In the genomic region with DNA sequence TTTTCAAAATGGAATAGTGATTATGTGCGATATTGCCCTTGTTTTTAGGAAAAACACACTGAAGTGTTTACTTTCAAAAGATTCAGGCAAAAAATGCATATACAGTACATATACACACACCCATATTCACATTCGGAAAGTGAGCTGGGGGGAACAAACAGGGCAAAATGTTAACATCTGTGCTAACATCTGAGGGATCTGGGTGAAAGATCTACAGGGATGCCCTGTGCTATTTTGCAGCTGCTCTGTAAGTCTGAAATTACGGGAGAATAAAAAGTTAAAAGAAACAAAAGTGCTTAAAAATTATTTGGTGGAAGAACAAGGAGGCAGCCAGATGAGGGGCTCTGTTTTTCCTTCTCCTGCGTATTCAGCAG, we compare ENCODE assay signal across 11 cellular contexts. TPM values are rescaled to one million over a fixed set of nuclear protein-coding genes. Genes with fewer than 3 reads are reported as not detected.
DNase-seq lines count a peak whose midpoint lies in the region; ATAC-seq, FAIRE-seq and TF ChIP-seq lines count a peak whose summit lies in the region.
"Had no signal": no experiment of that assay in that cellular context is flagged by ENCODE, and none has a peak within 500 bp of the region (broad histone marks: within the 10 kb centered on the region; RNA-seq: fewer than 3 reads in every experiment).

No MANE protein-coding gene starts in this region.

- no peaks in the 10 kb centered on the region for H3K9me1 ChIP-seq in K562 (ENCODE audit: control insufficient read depth, insufficient read depth, low read length)

- H3K27ac ChIP-seq in SK-N-SH (ENCODE audit: low read depth in 2 of 2, low read length in 1 of 2) (no peak overlapping the region; a peak in 2 of 4 replicates), K562 (ENCODE audit: extremely low read depth, low read depth, low read length) (peak overlapping the region; percentile 92), liver (ENCODE audit: low read depth in 1 of 2, low read length in 2 of 2) (peak overlapping the region; percentile 89 to 92), temporal lobe (ENCODE audit: low read depth, low read length) (peak overlapping the region; percentile 68)

- in situ Hi-C loops in K562 (cut with MboI) = no loop called here

- no peak for DNase-seq in SK-N-SH
- no peak for DNase-seq in K562 (ENCODE audit: extremely low read depth in 1 of 4, low spot score in 3 of 4)
- DNase-seq in NCI-H1417 (lab: John Stamatoyannopoulos, UW) = no peak
- DNase-seq in pons (ENCODE audit: low spot score) = no peak
- DNase-seq in GM03348 (ENCODE audit: low spot score) = no peak
- DNase-seq: GOT3 had no signal

- peak overlapping the region; percentile 92 for H3K9ac ChIP-seq in SK-N-SH
- H3K9ac ChIP-seq in K562 (ENCODE audit: insufficient read depth in 1 of 2, low read depth in 2 of 2, low read length in 2 of 2) = peak overlapping the region; percentile 87 to 94
- H3K9ac ChIP-seq in liver (ENCODE audit: low read depth in 1 of 2, low read length in 2 of 2) = peak overlapping the region; percentile 56 to 57

- CTCF ChIA-PET in SK-N-SH (lab: Yijun Ruan, JAX) (no interaction called here), K562 (lab: Yijun Ruan, JAX; ENCODE audit: low intra/inter-chr PET ratio) (no interaction called here)

- TF ChIP-seq RAD21 in SK-N-SH (IDR thresholded peaks at IDR 0.05; ENCODE audit: low read length) = no peak
- no peak for TF ChIP-seq RAD21 in K562 (CRISPR knock-in tag; conservative IDR thresholded peaks at IDR 0.05 in 1 of 2, IDR thresholded peaks at IDR 0.05 in 1 of 2)
- no peak for TF ChIP-seq RAD21 in liver (IDR thresholded peaks at IDR 0.05)

- H4K20me1 ChIP-seq in SK-N-SH (ENCODE audit: insufficient read depth) (peaks cover 7% of the 10 kb centered on the region; the same call in 1 of the 2 replicates), K562 (replicated peaks; ENCODE audit: control insufficient read depth, insufficient read depth, low read length) (no peaks in the 10 kb centered on the region)

- TF ChIP-seq POLR2A in K562 (conservative IDR thresholded peaks at IDR 0.05) = no peak

- no peak for FAIRE-seq in K562 (lab: Jason Lieb, UNC)

- peak overlapping the region; percentile 98 for H3K4me2 ChIP-seq in SK-N-SH
- peak overlapping the region; percentile 75 for H3K4me2 ChIP-seq in K562 (ENCODE audit: insufficient read depth, low read length)

- ATAC-seq in SK-N-SH treated with all-trans-retinoic acid at 6 μM for 48 hours (no peak), K562 (no peak)

- intact Hi-C loops in K562 (cut with micrococcal nuclease) = no loop called here

- H2AFZ ChIP-seq in SK-N-SH (ENCODE audit: low read depth) (peak overlapping the region; percentile 76; the same call in 1 of the 2 replicates), K562 (ENCODE audit: low read depth, low read length) (0 out of 2 replicates have a peak overlapping the region, but pooled peaks have one; percentile 84)

- H3K9me2 ChIP-seq in SK-N-SH = no peaks in the 10 kb centered on the region

- H3K4me1 ChIP-seq in SK-N-SH (ENCODE audit: control insufficient read depth in 1 of 2, insufficient read depth in 2 of 2, low read depth in 1 of 2, low read length in 1 of 2) (peaks cover 4 to 10% of the 10 kb centered on the region in 2 experiments; a peak in 1 of 4 replicates), K562 (replicated peaks in 1 of 2; ENCODE audit: control insufficient read depth in 2 of 2, insufficient read depth in 2 of 2, low read length in 2 of 2) (peaks cover 6 to 23% of the 10 kb centered on the region in 2 experiments; a peak in 4 of 5 replicates), liver (ENCODE audit: control insufficient read depth in 4 of 4, insufficient read depth in 4 of 4, low read length in 3 of 4) (peaks cover 13 to 32% (median 21%) of the 10 kb centered on the region in 4 donors)

- H3K4me3 ChIP-seq in SK-N-SH (ENCODE audit: low read depth in 2 of 2, low read length in 1 of 2) (peak overlapping the region; percentile 87 to 96), K562 (peak overlapping the region; percentile 74), liver (ENCODE audit: low read depth in 1 of 3, low read length in 3 of 3) (peak overlapping the region; percentile 81 to 82 (median 81))

- BruUV-seq in K562 (replicated peaks; lab: Mats Ljungman, UMichigan) = no TSS peak

- H3K27me3 ChIP-seq in SK-N-SH (ENCODE audit: insufficient read depth) = no peaks in the 10 kb centered on the region
- H3K27me3 ChIP-seq in K562 (ENCODE audit: control insufficient read depth in 2 of 2, insufficient read depth in 2 of 2, low read length in 2 of 2) = no peaks in the 10 kb centered on the region
- no peaks in the 10 kb centered on the region for H3K27me3 ChIP-seq in liver (ENCODE audit: control insufficient read depth in 4 of 4, insufficient read depth in 4 of 4, low read length in 3 of 4)

- H3K36me3 ChIP-seq in SK-N-SH (replicated peaks in 1 of 2; ENCODE audit: control insufficient read depth in 1 of 2, insufficient read depth in 2 of 2, low read length in 1 of 2) (peaks cover 0 to 13% of the 10 kb centered on the region in 2 experiments), K562 (ENCODE audit: control insufficient read depth, insufficient read depth, low read length) (peaks cover 18% of the 10 kb centered on the region; the same call in 1 of the 3 replicates), liver (ENCODE audit: control insufficient read depth in 4 of 4, insufficient read depth in 3 of 4, low read depth in 1 of 4, low read length in 3 of 4) (peaks cover 3 to 20% (median 10%) of the 10 kb centered on the region in 4 donors)

- H3K79me2 ChIP-seq in SK-N-SH (ENCODE audit: insufficient read depth) = peaks cover 22% of the 10 kb centered on the region
- peaks cover 16% of the 10 kb centered on the region for H3K79me2 ChIP-seq in K562 (ENCODE audit: control insufficient read depth, insufficient read depth, low read length)

- H3F3A ChIP-seq in SK-N-SH (replicated peaks; ENCODE audit: insufficient read depth) = no peaks in the 10 kb centered on the region

- no peak for TF ChIP-seq CTCF in SK-N-SH (IDR thresholded peaks at IDR 0.05)
- TF ChIP-seq CTCF in K562 (IDR thresholded peaks at IDR 0.05 in 2 of 3, conservative IDR thresholded peaks at IDR 0.05 in 1 of 3; ENCODE audit: insufficient read depth in 2 of 3, low read depth in 1 of 3, low read length in 3 of 3) = no peak
- no peak for TF ChIP-seq CTCF in liver (IDR thresholded peaks at IDR 0.05; ENCODE audit: low read depth, low read length, missing input control)

- POLR2A ChIA-PET in SK-N-SH (lab: Yijun Ruan, JAX) (no interaction called here), K562 (lab: Yijun Ruan, JAX) (interaction anchor here (0.6 to 2.7 kb wide), 6 partner anchors 9 to 244 kb away, joined by 3 to 11 read pairs (median 4); no protein-coding TSS in a partner anchor)

- no peaks in the 10 kb centered on the region for H3K9me3 ChIP-seq in SK-N-SH
- no peaks in the 10 kb centered on the region for H3K9me3 ChIP-seq in K562 (replicated peaks; ENCODE audit: control insufficient read depth, insufficient read depth, low read depth, low read length)
- H3K9me3 ChIP-seq in liver (ENCODE audit: control insufficient read depth in 4 of 4, low read length in 3 of 4) = no peaks in the 10 kb centered on the region

- WGBS in SK-N-SH (ENCODE audit: low lambda C conversion rate) = 25% methylated on average over 4 of the region's 4 CpGs
- 14% methylated on average over 3 of the region's 4 CpGs for WGBS in K562 (ENCODE audit: insufficient coverage, low coverage, missing lambda C conversion rate)
- WGBS in liver = 19% methylated on average over 4 of the region's 4 CpGs

- TF ChIP-seq EP300 in SK-N-SH (IDR thresholded peaks at IDR 0.05; ENCODE audit: borderline replicate concordance in 1 of 2, low read depth in 1 of 2, low read length in 1 of 2) = no peak
- no peak for TF ChIP-seq EP300 in K562 (IDR thresholded peaks at IDR 0.05; ENCODE audit: low read length)

RNA-seq across cellular contexts. Expression of gene CST3, which starts 0.9 kb away (rescaled TPM):
- polyA plus RNA-seq in SK-N-SH (2012; rRNA removed) (328 and 428 TPM in 2 replicates), K562 (2011; rRNA removed) (46.6 and 83.5 TPM in 2 replicates), K562 (2014; fragmentation: Illumina TruSeq; extraction: Trizol) (52.1 and 55.2 TPM in 2 replicates), K562 (2014; fragmentation: Nextera tagmentation; extraction: Ambion mirVana) (10 to 100 TPM in 1 of 2 experiments, 1 to 10 TPM in 1; 8.7 to 12.4 TPM), K562 (2014; rRNA removed) (103 and 110 TPM in 2 replicates), liver (1,000 to 10,000 TPM in 1 of 2 donors, 100 to 1,000 TPM in 1; 662 to 1,712 TPM)
- 172 and 280 TPM in 2 replicates for polyA plus RNA-seq in SK-N-SH (2012; cell fraction: cytosol; rRNA removed)
- polyA plus RNA-seq in SK-N-SH (2012; cell fraction: nucleus; rRNA removed) = 113 and 174 TPM in 2 replicates
- total RNA-seq in K562 (2011; cell fraction: chromatin; rRNA removed; ENCODE audit: low replicate concordance) = 9.8 and 40.0 TPM in 2 replicates
- 96.9 and 115 TPM in 2 replicates for total RNA-seq in K562 (2011; cell fraction: nucleolus; rRNA removed)
- total RNA-seq in K562 (2011; cell fraction: nucleoplasm; rRNA removed) = 57.6 and 64.2 TPM in 2 replicates
- total RNA-seq in K562 (2014; rRNA removed) (66.7 and 81.2 TPM in 2 replicates), K562 (2014; rRNA removed; fragmentation: Illumina TruSeq; extraction: Trizol) (14.8 and 23.1 TPM in 2 replicates), K562 (2015; rRNA removed; fragmentation: Illumina TruSeq; extraction: Trizol) (42.9 and 48.5 TPM in 2 replicates), K562 (2021) (111 and 113 TPM in 2 replicates), liver (100 to 1,000 TPM; 153 to 364 TPM), temporal lobe (87.5 TPM)
- polyA plus RNA-seq in K562 (2011; cell fraction: cytosol; rRNA removed) = 110 and 262 TPM in 2 replicates
- polyA plus RNA-seq in K562 (2011; cell fraction: nucleus; rRNA removed) = 22.3 and 27.1 TPM in 2 replicates
- polyA plus RNA-seq in K562 (2012) = 114 and 177 TPM in 2 replicates
- polyA minus RNA-seq in K562 (2011; rRNA and poly(A)+ RNA removed) = 20.5 and 29.9 TPM in 2 replicates
- 56.7 and 67.3 TPM in 2 replicates for polyA minus RNA-seq in K562 (2011; cell fraction: cytosol; rRNA and poly(A)+ RNA removed)
- polyA minus RNA-seq in K562 (2011; cell fraction: nucleus; rRNA and poly(A)+ RNA removed) = 11.2 and 12.6 TPM in 2 replicates
- total RNA-seq: OCI-LY7 had no signal

RNA-seq across cellular contexts. Expression of gene CST9, which starts 31.2 kb away (rescaled TPM):
- polyA plus RNA-seq in SK-N-SH (2012; rRNA removed) (not detected in 2 replicates), K562 (2011; rRNA removed) (not detected in 2 replicates), K562 (2014; fragmentation: Illumina TruSeq; extraction: Trizol) (not detected in 2 replicates), K562 (2014; fragmentation: Nextera tagmentation; extraction: Ambion mirVana) (not detected), K562 (2014; rRNA removed) (not detected in 2 replicates), liver (not detected)
- not detected in 2 replicates for polyA plus RNA-seq in SK-N-SH (2012; cell fraction: cytosol; rRNA removed)
- polyA plus RNA-seq in SK-N-SH (2012; cell fraction: nucleus; rRNA removed) = not detected in 2 replicates
- total RNA-seq in K562 (2011; cell fraction: chromatin; rRNA removed; ENCODE audit: low replicate concordance) = not detected in 2 replicates
- not detected in 2 replicates for total RNA-seq in K562 (2011; cell fraction: nucleolus; rRNA removed)
- total RNA-seq in K562 (2011; cell fraction: nucleoplasm; rRNA removed) = 0.38 TPM in 1 of 2 replicates, not detected in the other
- total RNA-seq in K562 (2014; rRNA removed) (not detected in 2 replicates), K562 (2014; rRNA removed; fragmentation: Illumina TruSeq; extraction: Trizol) (not detected in 2 replicates), K562 (2015; rRNA removed; fragmentation: Illumina TruSeq; extraction: Trizol) (not detected in 2 replicates), K562 (2021) (not detected in 2 replicates), liver (not detected), temporal lobe (not detected)
- not detected in 2 replicates for polyA plus RNA-seq in K562 (2011; cell fraction: cytosol; rRNA removed)
- not detected in 2 replicates for polyA plus RNA-seq in K562 (2011; cell fraction: nucleus; rRNA removed)
- polyA plus RNA-seq in K562 (2012) = not detected in 2 replicates
- polyA minus RNA-seq in K562 (2011; rRNA and poly(A)+ RNA removed) = not detected in 2 replicates
- not detected in 2 replicates for polyA minus RNA-seq in K562 (2011; cell fraction: cytosol; rRNA and poly(A)+ RNA removed)
- not detected in 2 replicates for polyA minus RNA-seq in K562 (2011; cell fraction: nucleus; rRNA and poly(A)+ RNA removed)
- total RNA-seq: dermis microvascular lymphatic vessel endothelial cell, OCI-LY7 had no signal

RNA-seq across cellular contexts. Expression of gene CST4, which starts 51.9 kb away (rescaled TPM):
- polyA plus RNA-seq in SK-N-SH (2012; rRNA removed) (not detected in 2 replicates), K562 (2011; rRNA removed) (not detected in 2 replicates), K562 (2014; fragmentation: Illumina TruSeq; extraction: Trizol) (not detected in 2 replicates), K562 (2014; fragmentation: Nextera tagmentation; extraction: Ambion mirVana) (not detected), K562 (2014; rRNA removed) (not detected in 2 replicates), liver (not detected)
- polyA plus RNA-seq in SK-N-SH (2012; cell fraction: cytosol; rRNA removed) = not detected in 2 replicates
- not detected in 2 replicates for polyA plus RNA-seq in SK-N-SH (2012; cell fraction: nucleus; rRNA removed)
- total RNA-seq in K562 (2011; cell fraction: chromatin; rRNA removed; ENCODE audit: low replicate concordance) = not detected in 2 replicates
- total RNA-seq in K562 (2011; cell fraction: nucleolus; rRNA removed) = not detected in 2 replicates
- total RNA-seq in K562 (2011; cell fraction: nucleoplasm; rRNA removed) = not detected in 2 replicates
- total RNA-seq in K562 (2014; rRNA removed) (not detected in 2 replicates), K562 (2014; rRNA removed; fragmentation: Illumina TruSeq; extraction: Trizol) (not detected in 2 replicates), K562 (2015; rRNA removed; fragmentation: Illumina TruSeq; extraction: Trizol) (not detected in 2 replicates), K562 (2021) (not detected in 2 replicates), liver (not detected), temporal lobe (not detected)
- polyA plus RNA-seq in K562 (2011; cell fraction: cytosol; rRNA removed) = not detected in 2 replicates
- polyA plus RNA-seq in K562 (2011; cell fraction: nucleus; rRNA removed) = not detected in 2 replicates
- not detected in 2 replicates for polyA plus RNA-seq in K562 (2012)
- polyA minus RNA-seq in K562 (2011; rRNA and poly(A)+ RNA removed) = not detected in 2 replicates
- not detected in 2 replicates for polyA minus RNA-seq in K562 (2011; cell fraction: cytosol; rRNA and poly(A)+ RNA removed)
- polyA minus RNA-seq in K562 (2011; cell fraction: nucleus; rRNA and poly(A)+ RNA removed) = not detected in 2 replicates
- total RNA-seq: dermis microvascular lymphatic vessel endothelial cell, OCI-LY7 had no signal

Comparison
In these comparisons a context has a peak if more than half of its experiments do, and no peak if none do; other contexts are left out.
1. H3K27ac ChIP-seq: peak in K562 (single experiment), liver (2 of 2) and temporal lobe (single experiment); none in SK-N-SH (0 of 2).
2. Peak in every context shown above with its lines, with median percentiles within 50 percentile points of each other: H3K4me3 ChIP-seq and H3K9ac ChIP-seq.